18 cellular contexts compared by ENCODE assay signal in genomic region chr1:93504247-93505033, GRCh38.
"Had no signal": no experiment of that assay in that cellular context is flagged by ENCODE, and none has a peak within 500 bp of the region (broad histone marks: within the 10 kb centered on the region; RNA-seq: fewer than 3 reads in every experiment).

No MANE protein-coding gene starts in this region.

- DNase-seq: activated CD4-positive, alpha-beta memory T cell treated with anti-CD3 and anti-CD28 coated beads, Interleukin-2, amount 10 ng/mL, durations not matched to agents 7 days and 5 days; activated CD4-positive, alpha-beta T cell treated with anti-CD3 and anti-CD28 coated beads for 4 hours; activated effector memory CD4-positive, alpha-beta T cell treated with anti-CD3 and anti-CD28 coated beads, Interleukin-2, amount 50 U/mL, for 16 hours; activated T-cell treated with anti-CD3 and anti-CD28 coated beads, Interleukin-2, amount 50 U/mL, for 4 hours; amniotic stem cell; brain microvascular endothelial cell; effector CD8-positive, alpha-beta T cell; foreskin melanocyte; head of caudate nucleus; immature natural killer cell; naive B cell; pancreas; stimulated activated CD4-positive, alpha-beta T cell treated with anti-CD3 and anti-CD28 coated beads, Interleukin-12 subunit alpha, Interleukin-12 subunit beta, amount 100 ng/mL, for 4 hours; stimulated activated CD4-positive, alpha-beta T cell treated with anti-CD3 and anti-CD28 coated beads, Interleukin-2, amount 100 ng/mL, for 24 hours; T-helper 9 cell; WERI-Rb-1 had no signal

- H3K36me3 ChIP-seq: brain microvascular endothelial cell, pancreas had no signal

- H3K4me3 ChIP-seq: pancreas had no signal

- ATAC-seq: activated naive CD4-positive, alpha-beta T cell treated with anti-CD3 and anti-CD28 coated beads, Interleukin-2, amount 50 U/mL, for 72 hours; activated T-cell treated with anti-CD3 and anti-CD28 coated beads, Interleukin-2, amount 50 U/mL, for 4 hours; pancreas; stimulated activated effector memory CD8-positive, alpha-beta T cell treated with anti-CD3 and anti-CD28 coated beads, Interleukin-12 subunit alpha, Interleukin-12 subunit beta, amount 100 ng/mL, for 72 hours had no signal

- FAIRE-seq: pancreas had no signal

- H3K27ac ChIP-seq: brain microvascular endothelial cell, pancreas, WERI-Rb-1 had no signal

- H3K27me3 ChIP-seq: brain microvascular endothelial cell, pancreas had no signal

- H3K9me3 ChIP-seq: pancreas had no signal
